8 cellular contexts compared by ENCODE assay signal in the genomic region with DNA sequence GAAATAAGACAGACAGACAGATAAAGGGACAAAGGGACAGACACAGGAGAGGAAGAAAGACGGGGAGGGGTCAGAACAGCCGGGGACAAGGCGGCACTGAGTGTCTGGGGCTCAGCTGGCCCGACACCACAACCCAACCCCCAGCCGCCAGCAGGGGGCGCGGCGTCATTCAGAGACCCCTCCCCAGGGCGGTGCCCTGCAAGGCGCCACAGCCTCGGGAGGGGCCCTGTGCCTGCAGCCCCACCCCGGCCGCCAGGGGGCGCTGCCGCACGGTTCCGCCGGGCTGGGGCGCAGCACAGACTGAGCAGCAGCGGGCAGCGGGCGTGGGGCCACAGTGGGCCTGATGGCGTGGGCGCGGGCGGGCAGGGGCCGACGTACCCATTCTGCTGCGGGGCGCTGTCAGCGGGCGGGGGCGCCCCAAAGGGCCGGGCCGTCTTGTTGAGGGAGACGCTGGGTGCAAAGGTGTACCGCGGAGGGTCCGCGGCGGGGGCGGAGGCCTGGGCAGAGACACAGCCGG. TPM values are rescaled to one million over a fixed set of nuclear protein-coding genes. Genes with fewer than 3 reads are reported as not detected.
DNase-seq lines count a peak whose midpoint lies in the region; ATAC-seq and TF ChIP-seq lines count a peak whose summit lies in the region.

No MANE protein-coding gene starts in this region.

- H3K9me3 ChIP-seq in lower lobe of right lung: no peaks in the 10 kb centered on the region

- H3K27ac ChIP-seq in lower lobe of right lung: no peak overlapping the region

- H3K4me1 ChIP-seq in lower lobe of right lung: peaks cover 34% of the 10 kb centered on the region

- H3K4me3 ChIP-seq in astrocyte of the cerebellum (ENCODE audit: low read depth, low read length) (no peak overlapping the region), lower lobe of right lung (no peak overlapping the region)

- intact Hi-C loops in lower lobe of right lung (cut with DNase I) (no loop called here), posterior vena cava (cut with DNase I) (no loop called here)

- peaks cover 54% of the 10 kb centered on the region for H3K36me3 ChIP-seq in lower lobe of right lung

- no peaks in the 10 kb centered on the region for H3K27me3 ChIP-seq in lower lobe of right lung (ENCODE audit: low read depth)

- TF ChIP-seq CTCF in astrocyte of the cerebellum (IDR thresholded peaks at IDR 0.05; ENCODE audit: low read depth, low read length, missing control alignments) (peak; percentile 71), lower lobe of right lung (IDR thresholded peaks at IDR 0.05) (peak; percentile 54)

- in situ Hi-C loops in KBM-7 (cut with MboI; ENCODE audit: low pct_unique_long_range_greater_than_20kb, low sequenced_read_pairs) (no loop called here), astrocyte of the cerebellum (cut with HindIII; ENCODE audit: low sequenced_read_pairs) (no loop called here)

- DNase-seq in EH (ENCODE audit: low read depth): peak; percentile 53
- peak; percentile 37 for DNase-seq in KBM-7
- no peak for DNase-seq in astrocyte of the cerebellum (ENCODE audit: low read depth)
- DNase-seq in lower lobe of right lung: no peak
- no peak for DNase-seq in posterior vena cava (ENCODE audit: low spot score)
- DNase-seq in NCI-H2196 (lab: John Stamatoyannopoulos, UW; ENCODE audit: unreplicated experiment): no peak
- DNase-seq in NCI-H226: no peak

- ATAC-seq in lower lobe of right lung (peak in 1 of 2 donors; percentile 2), GM21619 (IDR thresholded peaks at IDR 0.05; ENCODE audit: unreplicated experiment) (no peak)

RNA-seq across cellular contexts. Expression of a gene that starts 5.9 kb away (rescaled TPM):
- total RNA-seq in lower lobe of right lung (47.1 TPM), posterior vena cava (100 to 1,000 TPM; 448 to 580 TPM)

RNA-seq across cellular contexts. Expression of a gene that starts 18.1 kb away (rescaled TPM):
- total RNA-seq in lower lobe of right lung: 23.1 TPM
- total RNA-seq in posterior vena cava: 100 to 1,000 TPM in 1 of 2 donors, 10 to 100 TPM in 1; 94.9 to 121 TPM

RNA-seq across cellular contexts. Expression of a gene that starts 18.1 kb away (rescaled TPM):
- total RNA-seq in lower lobe of right lung (76.5 TPM), posterior vena cava (10 to 100 TPM in 1 of 2 donors, 1 to 10 TPM in 1; 8.0 to 19.2 TPM)

RNA-seq across cellular contexts. Expression of a gene that starts 25.3 kb away (rescaled TPM):
- total RNA-seq in lower lobe of right lung: 69.4 TPM
- total RNA-seq in posterior vena cava: 10 to 100 TPM; 52.1 to 52.6 TPM

RNA-seq across cellular contexts. Expression of a gene that starts 44.9 kb away (rescaled TPM):
- total RNA-seq in lower lobe of right lung (1.7 TPM), posterior vena cava (1 to 10 TPM in 1 of 2 donors, under 1 TPM in 1; 0.79 to 2.0 TPM)

Comparison
In these comparisons a context has a peak if more than half of its experiments do, and no peak if none do; other contexts are left out.
1. DNase-seq: peak in EH (single experiment) and KBM-7 (single experiment); none in astrocyte of the cerebellum (single experiment), lower lobe of right lung (single experiment), posterior vena cava (single experiment), NCI-H2196 (single experiment) and NCI-H226 (single experiment).